ENCODE assay signal across 31 cellular contexts in the genomic region with DNA sequence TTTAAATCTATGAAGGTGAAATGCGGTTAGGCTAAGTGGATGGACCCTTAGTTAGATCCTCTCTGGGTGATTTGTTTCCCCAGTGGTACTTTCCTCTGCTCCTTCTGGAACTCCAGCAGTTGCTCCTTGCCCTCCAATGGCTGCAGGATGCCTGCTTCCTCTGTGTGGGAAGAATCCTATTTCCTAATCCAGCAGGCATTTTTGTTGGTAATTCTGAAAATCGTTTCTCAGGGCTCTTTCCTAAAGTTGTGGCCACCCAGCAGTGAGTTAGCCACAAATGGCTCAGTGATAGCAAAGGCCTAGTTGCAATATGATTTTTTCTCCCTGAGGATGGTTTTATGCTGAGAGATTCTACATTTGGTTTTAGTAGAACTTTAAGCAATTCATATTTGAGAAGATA.
DNase-seq lines count a peak whose midpoint lies in the region; ATAC-seq and TF ChIP-seq lines count a peak whose summit lies in the region.
"Had no signal": no experiment of that assay in that cellular context is flagged by ENCODE, and none has a peak within 500 bp of the region (broad histone marks: within the 10 kb centered on the region; RNA-seq: fewer than 3 reads in every experiment).

No MANE protein-coding gene starts in this region.

- H3K79me1 ChIP-seq in IMR-90 (ENCODE audit: low read depth in 1 of 2, low read length in 2 of 2): peaks cover 16 to 21% of the 10 kb centered on the region in 2 experiments

- H2AK9ac ChIP-seq in IMR-90 (replicated peaks; ENCODE audit: low read depth, low read length, poor library complexity): no peak overlapping the region

- in situ Hi-C loops in IMR-90 (cut with MboI; ENCODE audit: low sequenced_read_pairs): no loop called here

- H3K4me2 ChIP-seq in IMR-90 (ENCODE audit: low read depth, low read length): no peak overlapping the region

- no CpG with 5 or more reads among the region's 2 CpGs for WGBS in IMR-90 (ENCODE audit: extremely low coverage in 2 of 2, insufficient read length in 1 of 2), 2 experiments

- H4K8ac ChIP-seq in IMR-90 (ENCODE audit: low read depth in 2 of 2, low read length in 2 of 2): peak overlapping the region in 1 of 2 experiments; percentile 26; a peak in 1 of 4 replicates

- dilution Hi-C loops in IMR-90 (cut with HindIII; ENCODE audit: low sequenced_read_pairs, unreplicated experiment): no loop called here

- H3K9me1 ChIP-seq in IMR-90 (ENCODE audit: insufficient read depth, low read length): peaks cover 6% of the 10 kb centered on the region; the same call in 1 of the 2 replicates

- BruUV-seq in IMR-90 (replicated peaks; lab: Mats Ljungman, UMichigan): no TSS peak

- no peaks in the 10 kb centered on the region for H3K4me1 Mint-ChIP-seq in activated CD4-positive, alpha-beta T cell treated with anti-CD3 and anti-CD28 coated beads, Interleukin-2, amount 10 ng/mL, durations not matched to agents 24 days and 14 days
- H3K4me1 Mint-ChIP-seq in T-helper 17 cell: no peaks in the 10 kb centered on the region
- H3K4me1 Mint-ChIP-seq: activated naive CD8-positive, alpha-beta T cell treated with anti-CD3 and anti-CD28 coated beads, Interleukin-2, amount 50 U/mL, for 24 hours; immature natural killer cell; naive thymus-derived CD4-positive, alpha-beta T cell had no signal

- no peaks in the 10 kb centered on the region for H4K20me1 ChIP-seq in IMR-90 (ENCODE audit: insufficient read depth, low read length)

- H3K4me3 ChIP-seq in IMR-90 (ENCODE audit: insufficient read depth, low read depth, low read length) (no peak overlapping the region), foreskin fibroblast (ENCODE audit: low read depth in 1 of 2, low read length in 2 of 2) (no peak overlapping the region), subcutaneous abdominal adipose tissue (ENCODE audit: low read depth in 1 of 5, low read length in 5 of 5) (no peak overlapping the region)
- H3K4me3 ChIP-seq: GM12878, skin epidermis, stomach, tibial nerve had no signal

- no peak overlapping the region for H2BK15ac ChIP-seq in IMR-90 (ENCODE audit: low read depth, low read length)

- 0 out of 2 replicates have a peak overlapping the region, but pooled peaks have one; percentile 15 for H3K4ac ChIP-seq in IMR-90 (ENCODE audit: low read depth, low read length)

- peak overlapping the region; percentile 72; the same call in 1 of the 2 replicates for H3K18ac ChIP-seq in IMR-90 (ENCODE audit: low read depth, low read length)

- peak overlapping the region; percentile 31 for H3K14ac ChIP-seq in IMR-90 (replicated peaks; ENCODE audit: low read depth, low read length)

- H3K9me3 ChIP-seq in IMR-90 (ENCODE audit: control insufficient read depth, insufficient read depth, low read length) (no peaks in the 10 kb centered on the region), subcutaneous abdominal adipose tissue (ENCODE audit: control insufficient read depth in 5 of 5, low read length in 5 of 5) (no peaks in the 10 kb centered on the region), T-helper 17 cell (ENCODE audit: control insufficient read depth, low read length, poor library complexity, severe bottlenecking) (no peaks in the 10 kb centered on the region)
- H3K9me3 ChIP-seq: stomach, tibial nerve had no signal

- H3K27ac Mint-ChIP-seq in activated CD4-positive, alpha-beta T cell treated with anti-CD3 and anti-CD28 coated beads, Interleukin-2, amount 10 ng/mL, durations not matched to agents 24 days and 14 days: no peak overlapping the region
- H3K27ac Mint-ChIP-seq in T-helper 17 cell: no peak overlapping the region
- H3K27ac Mint-ChIP-seq: activated naive CD8-positive, alpha-beta T cell treated with anti-CD3 and anti-CD28 coated beads, Interleukin-2, amount 50 U/mL, for 24 hours; immature natural killer cell; naive thymus-derived CD4-positive, alpha-beta T cell had no signal

- 0 out of 2 replicates have a peak overlapping the region, but pooled peaks have one; percentile 15 for H3K23ac ChIP-seq in IMR-90 (ENCODE audit: low read depth, low read length)

- peak overlapping the region; percentile 57 for H2BK20ac ChIP-seq in IMR-90 (ENCODE audit: low read depth, low read length)

- H3K27me3 ChIP-seq in IMR-90 (ENCODE audit: control insufficient read depth, insufficient read depth, low read length) (no peaks in the 10 kb centered on the region), subcutaneous abdominal adipose tissue (ENCODE audit: control insufficient read depth in 5 of 5, insufficient read depth in 4 of 5, low read length in 5 of 5) (no peaks in the 10 kb centered on the region)
- H3K27me3 ChIP-seq: stomach, tibial nerve had no signal

- POLR2A ChIA-PET in IMR-90 (lab: Charles Lee; ENCODE audit: unreplicated experiment): no interaction called here

- no peaks in the 10 kb centered on the region for H3K27me3 Mint-ChIP-seq in activated CD4-positive, alpha-beta T cell treated with anti-CD3 and anti-CD28 coated beads, Interleukin-2, amount 10 ng/mL, durations not matched to agents 24 days and 14 days
- H3K27me3 Mint-ChIP-seq in T-helper 17 cell: peaks cover 13% of the 10 kb centered on the region
- H3K27me3 Mint-ChIP-seq: activated naive CD8-positive, alpha-beta T cell treated with anti-CD3 and anti-CD28 coated beads, Interleukin-2, amount 50 U/mL, for 24 hours had no signal

- H3K4me1 ChIP-seq in IMR-90 (ENCODE audit: control insufficient read depth, insufficient read depth, low read length): peaks cover 13% of the 10 kb centered on the region
- H3K4me1 ChIP-seq in subcutaneous abdominal adipose tissue (ENCODE audit: control insufficient read depth in 5 of 5, insufficient read depth in 5 of 5, low read length in 5 of 5): peaks cover 14 to 91% (median 68%) of the 10 kb centered on the region in 5 donors

- peak; percentile 26 for ATAC-seq in IMR-90 (ENCODE audit: low read depth)
- no peak for ATAC-seq in T-helper 17 cell
- ATAC-seq: activated naive CD8-positive, alpha-beta T cell treated with anti-CD3 and anti-CD28 coated beads, Interleukin-2, amount 50 U/mL, for 24 hours; activated T-cell treated with anti-CD3 and anti-CD28 coated beads, Interleukin-2, amount 50 U/mL, for 4 hours; GM12878; HepG2; naive thymus-derived CD4-positive, alpha-beta T cell had no signal

- no peak overlapping the region for H3K56ac ChIP-seq in IMR-90 (ENCODE audit: extremely low read depth, insufficient read depth, low read length)

- TF ChIP-seq POLR2A in IMR-90 (IDR thresholded peaks at IDR 0.05; ENCODE audit: low read depth, low read length): no peak

- no peak overlapping the region for H3K4me3 Mint-ChIP-seq in activated CD4-positive, alpha-beta T cell treated with anti-CD3 and anti-CD28 coated beads, Interleukin-2, amount 10 ng/mL, durations not matched to agents 24 days and 14 days
- H3K4me3 Mint-ChIP-seq in T-helper 17 cell: no peak overlapping the region
- H3K4me3 Mint-ChIP-seq: activated naive CD8-positive, alpha-beta T cell treated with anti-CD3 and anti-CD28 coated beads, Interleukin-2, amount 50 U/mL, for 24 hours; activated T-cell treated with anti-CD3 and anti-CD28 coated beads, Interleukin-2, amount 50 U/mL, for 4 hours; immature natural killer cell; naive thymus-derived CD4-positive, alpha-beta T cell had no signal

- no peak overlapping the region for H2AK5ac ChIP-seq in IMR-90 (ENCODE audit: low read depth, low read length)

- intact Hi-C loops in IMR-90 (cut with micrococcal nuclease): loop anchor here (5.0 kb wide), 2 partner anchors 105 to 115 kb away; a partner anchor contains a TSS
- intact Hi-C loops in activated CD4-positive, alpha-beta T cell treated with anti-CD3 and anti-CD28 coated beads, Interleukin-2, amount 10 ng/mL, durations not matched to agents 24 days and 14 days (cut with micrococcal nuclease): no loop called here

- no peak overlapping the region for H2BK120ac ChIP-seq in IMR-90 (ENCODE audit: low read depth, low read length)

- no peak overlapping the region for H4K91ac ChIP-seq in IMR-90 (ENCODE audit: insufficient read depth, low read depth, low read length)

- DNase-seq in EH (ENCODE audit: low read depth) (peak; percentile 75), IMR-90 (peak; percentile 38), foreskin fibroblast (peak; percentile 32 to 58), T-helper 17 cell (no peak), NCI-H510A (lab: John Stamatoyannopoulos, UW) (no peak)
- DNase-seq in activated CD4-positive, alpha-beta T cell treated with anti-CD3 and anti-CD28 coated beads, Interleukin-2, amount 10 ng/mL, durations not matched to agents 24 days and 14 days: no peak
- DNase-seq: activated CD4-positive, alpha-beta T cell treated with anti-CD3 and anti-CD28 coated beads for 48 hours; activated gamma-delta T cell treated with Interleukin-2 at 50 U/mL for 16 hours; activated naive CD8-positive, alpha-beta T cell treated with anti-CD3 and anti-CD28 coated beads, Interleukin-2, amount 50 U/mL, for 24 hours; activated T-cell treated with anti-CD3 and anti-CD28 coated beads, Interleukin-2, amount 50 U/mL, for 4 hours; DMS79 treated with DMSO at 0.1 percent for 48 hours; effector memory CD4-positive, alpha-beta T cell; erythroblast; GOT3; hippocampal formation; immature natural killer cell; Kasumi-1; mesendoderm; naive thymus-derived CD4-positive, alpha-beta T cell; NCI-H1694; occipital lobe; stimulated activated CD4-positive, alpha-beta T cell treated with anti-CD3 and anti-CD28 coated beads, Interleukin-1b, Interleukin-23, amount 100 ng/mL, for 48 hours; stimulated activated CD8-positive, alpha-beta memory T cell treated with anti-CD3 and anti-CD28 coated beads, Interleukin-4, amount 100 ng/mL, for 48 hours; stomach; WERI-Rb-1 had no signal

- no peak overlapping the region for H2AFZ ChIP-seq in IMR-90 (replicated peaks; ENCODE audit: low read length, poor library complexity)

- H3K27ac ChIP-seq in IMR-90 (ENCODE audit: insufficient read depth, low read length): no peak overlapping the region
- H3K27ac ChIP-seq in subcutaneous abdominal adipose tissue (ENCODE audit: low read depth, low read length): peak overlapping the region; percentile 84
- H3K27ac ChIP-seq: C4-2B, skin epidermis, WERI-Rb-1 had no signal

- H3K36me3 Mint-ChIP-seq in activated CD4-positive, alpha-beta T cell treated with anti-CD3 and anti-CD28 coated beads, Interleukin-2, amount 10 ng/mL, durations not matched to agents 24 days and 14 days (ENCODE audit: low read depth): no peaks in the 10 kb centered on the region
- no peaks in the 10 kb centered on the region for H3K36me3 Mint-ChIP-seq in T-helper 17 cell (ENCODE audit: low read depth)
- H3K36me3 Mint-ChIP-seq: immature natural killer cell; naive thymus-derived CD4-positive, alpha-beta T cell had no signal

- no peak for TF ChIP-seq RAD21 in IMR-90 (IDR thresholded peaks at IDR 0.05; ENCODE audit: low read length)

- CTCF ChIA-PET in IMR-90 (lab: Yijun Ruan, JAX): no interaction called here

- no peak overlapping the region for H3K9ac ChIP-seq in IMR-90 (ENCODE audit: low read depth, low read length)
- no peak overlapping the region for H3K9ac ChIP-seq in subcutaneous abdominal adipose tissue (ENCODE audit: low read length in 5 of 5)

- no peaks in the 10 kb centered on the region for H3K9me3 Mint-ChIP-seq in activated CD4-positive, alpha-beta T cell treated with anti-CD3 and anti-CD28 coated beads, Interleukin-2, amount 10 ng/mL, durations not matched to agents 24 days and 14 days
- H3K9me3 Mint-ChIP-seq: activated naive CD8-positive, alpha-beta T cell treated with anti-CD3 and anti-CD28 coated beads, Interleukin-2, amount 50 U/mL, for 24 hours; activated T-cell treated with anti-CD3 and anti-CD28 coated beads, Interleukin-2, amount 50 U/mL, for 4 hours; immature natural killer cell had no signal

- H2BK5ac ChIP-seq in IMR-90 (ENCODE audit: low read depth, low read length, poor library complexity, severe bottlenecking): no peak overlapping the region

- no peaks in the 10 kb centered on the region for H3K36me3 ChIP-seq in IMR-90 (ENCODE audit: control insufficient read depth, insufficient read depth, low read length)
- H3K36me3 ChIP-seq in subcutaneous abdominal adipose tissue (ENCODE audit: control insufficient read depth in 5 of 5, insufficient read depth in 5 of 5, low read length in 5 of 5): no peaks in the 10 kb centered on the region
- H3K36me3 ChIP-seq: stomach, tibial nerve, WERI-Rb-1 had no signal

- H4K5ac ChIP-seq in IMR-90 (ENCODE audit: low read depth, low read length): peak overlapping the region; percentile 50

- TF ChIP-seq CTCF in IMR-90 (conservative IDR thresholded peaks at IDR 0.05; ENCODE audit: low read depth, low read length) (no peak), foreskin fibroblast (IDR thresholded peaks at IDR 0.05; ENCODE audit: low read depth, low read length) (no peak)

Comparison
In these comparisons a context has a peak if more than half of its experiments do, and no peak if none do; other contexts are left out.
1. DNase-seq: peak in EH (single experiment), IMR-90 (single experiment) and foreskin fibroblast (2 of 2); none in activated CD4-positive, alpha-beta T cell treated with anti-CD3 and anti-CD28 coated beads, Interleukin-2, amount 10 ng/mL, durations not matched to agents 24 days and 14 days (single experiment), T-helper 17 cell (0 of 3) and NCI-H510A (single experiment).